9 cellular contexts compared by ENCODE assay signal in the genomic region with DNA sequence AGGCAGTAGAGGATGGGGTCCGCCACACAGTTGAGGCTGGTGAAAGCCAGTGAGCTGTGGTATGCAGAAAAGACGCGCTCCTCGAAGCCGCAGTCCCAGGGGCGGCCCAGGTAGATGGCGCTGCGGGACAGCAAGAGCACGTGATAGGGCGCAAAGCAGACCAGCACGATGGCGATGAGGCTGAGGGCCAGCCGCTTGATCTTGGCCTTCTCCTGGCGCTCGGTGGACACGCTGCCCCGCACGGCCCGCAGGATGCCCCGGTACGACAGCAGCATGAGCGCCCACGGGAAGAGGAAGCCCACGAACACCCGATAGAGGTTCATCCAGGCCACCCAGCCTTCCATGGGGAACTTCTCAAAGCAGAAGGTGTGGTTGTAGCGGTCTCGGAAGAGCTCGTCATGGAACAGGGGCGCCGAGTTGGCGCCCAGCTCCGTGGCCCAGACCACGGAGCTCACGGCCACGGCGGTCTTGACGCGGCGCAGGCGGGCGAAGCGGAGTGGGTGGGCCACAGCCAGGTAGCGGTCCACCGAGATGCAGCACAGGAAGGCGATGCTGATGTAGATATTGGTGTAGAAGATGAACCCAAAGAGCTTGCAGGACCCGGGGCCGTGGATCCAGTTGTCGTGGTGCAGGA. TPM values are rescaled to one million over a fixed set of nuclear protein-coding genes. Genes with fewer than 3 reads are reported as not detected.
DNase-seq lines count a peak whose midpoint lies in the region; ATAC-seq and TF ChIP-seq lines count a peak whose summit lies in the region.
"Had no signal": no experiment of that assay in that cellular context is flagged by ENCODE, and none has a peak within 500 bp of the region (broad histone marks: within the 10 kb centered on the region; RNA-seq: fewer than 3 reads in every experiment).

No MANE protein-coding gene starts in this region.

- peaks cover 35% of the 10 kb centered on the region for H3K27me3 Mint-ChIP-seq in CD8-positive, alpha-beta T cell (ENCODE audit: low read depth)

- no peak for TF ChIP-seq POLR2A in gastrocnemius medialis (IDR thresholded peaks at IDR 0.05)

- H3K27ac Mint-ChIP-seq in CD8-positive, alpha-beta T cell, result no peak overlapping the region
- H3K27ac Mint-ChIP-seq: stimulated activated naive B cell treated with anti-CD40 and anti-IgM and Interleukin-4, amounts not matched to agents 10 μg/mL and 1 μg/mL and 100 μg/mL, for 72 hours had no signal

- CTCF ChIA-PET in CD8-positive, alpha-beta T cell (lab: Charles Lee), result interaction anchor here (2.3 kb wide), 1 partner anchor 51 kb away, joined by 17 read pairs; no protein-coding TSS in a partner anchor

- no peak overlapping the region for H3K4me3 ChIP-seq in CD8-positive, alpha-beta T cell (ENCODE audit: low read depth, low read length)
- no peak overlapping the region for H3K4me3 ChIP-seq in gastrocnemius medialis

- POLR2A ChIA-PET in CD8-positive, alpha-beta T cell (lab: Charles Lee), result no interaction called here

- H3K4me3 Mint-ChIP-seq in CD8-positive, alpha-beta T cell, result no peak overlapping the region
- H3K4me3 Mint-ChIP-seq: stimulated activated naive B cell treated with anti-CD40 and anti-IgM and Interleukin-4, amounts not matched to agents 10 μg/mL and 1 μg/mL and 100 μg/mL, for 72 hours had no signal

- no peak overlapping the region for H3K27ac ChIP-seq in CD8-positive, alpha-beta T cell (ENCODE audit: low read depth, low read length)
- no peak overlapping the region for H3K27ac ChIP-seq in gastrocnemius medialis

- no peaks in the 10 kb centered on the region for H3K4me1 Mint-ChIP-seq in CD8-positive, alpha-beta T cell (ENCODE audit: low read depth)

- no peaks in the 10 kb centered on the region for H3K27me3 ChIP-seq in CD8-positive, alpha-beta T cell (ENCODE audit: insufficient read depth, low read length)
- H3K27me3 ChIP-seq in gastrocnemius medialis, result peaks cover 7 to 24% (median 7%) of the 10 kb centered on the region in 3 donors

- H3K4me1 ChIP-seq in CD8-positive, alpha-beta T cell (ENCODE audit: insufficient read depth, low read length), result no peaks in the 10 kb centered on the region
- H3K4me1 ChIP-seq in gastrocnemius medialis, result no peaks in the 10 kb centered on the region

- in situ Hi-C loops in G401 (cut with HindIII; ENCODE audit: low sequenced_read_pairs), result no loop called here
- in situ Hi-C loops in gastrocnemius medialis (cut with MboI; ENCODE audit: low sequenced_read_pairs in 4 of 4), result no loop called here

- H3K9me3 ChIP-seq in CD8-positive, alpha-beta T cell (ENCODE audit: low read length), result no peaks in the 10 kb centered on the region
- no peaks in the 10 kb centered on the region for H3K9me3 ChIP-seq in gastrocnemius medialis

- TF ChIP-seq CTCF in CD8-positive, alpha-beta T cell (IDR thresholded peaks at IDR 0.05), result peak; percentile 31
- no peak for TF ChIP-seq CTCF in gastrocnemius medialis (IDR thresholded peaks at IDR 0.05 in 4 of 5, conservative IDR thresholded peaks at IDR 0.05 in 1 of 5)

- DNase-seq in CD8-positive, alpha-beta T cell, result peak in 4 of 7 experiments; percentile 14 to 39 (median 22)
- DNase-seq in HuH-7.5 (ENCODE audit: low spot score) (peak; percentile 93), germinal center (ENCODE audit: low spot score) (peak; percentile 46), G401 (ENCODE audit: low spot score) (no peak), gastrocnemius medialis (no peak)
- peak; percentile 57 to 69 for DNase-seq in activated CD4-positive, alpha-beta T cell treated with anti-CD3 and anti-CD28 coated beads, Interleukin-2, amount 50 U/mL, for 48 hours
- peak; percentile 50 for DNase-seq in stimulated activated CD4-positive, alpha-beta T cell treated with anti-CD3 and anti-CD28 coated beads, Interleukin-1b, Interleukin-23, amount 100 ng/mL, for 48 hours
- DNase-seq: stimulated activated naive B cell treated with anti-CD40 and anti-IgM and Interleukin-4, amounts not matched to agents 10 μg/mL and 1 μg/mL and 100 μg/mL, for 72 hours had no signal

- no peaks in the 10 kb centered on the region for H3K9me3 Mint-ChIP-seq in CD8-positive, alpha-beta T cell

- H3K36me3 ChIP-seq in CD8-positive, alpha-beta T cell (ENCODE audit: insufficient read depth, low read length), result no peaks in the 10 kb centered on the region
- no peaks in the 10 kb centered on the region for H3K36me3 ChIP-seq in gastrocnemius medialis

- ATAC-seq in CD8-positive, alpha-beta T cell, result peak; percentile 63
- ATAC-seq in HG03280 (IDR thresholded peaks at IDR 0.05; ENCODE audit: unreplicated experiment) (no peak), gastrocnemius medialis (no peak)

- intact Hi-C loops in CD8-positive, alpha-beta T cell (cut with DNase I, micrococcal nuclease), result loop anchor here in 1 of 2 experiments (2.0 kb wide), 1 partner anchor 90 kb away; no protein-coding TSS in a partner anchor
- intact Hi-C loops in gastrocnemius medialis (cut with DNase I; ENCODE audit: low total_unique reads), result no loop called here

- no peaks in the 10 kb centered on the region for H3K36me3 Mint-ChIP-seq in CD8-positive, alpha-beta T cell

RNA-seq across cellular contexts. Expression of a gene that starts 6.5 kb away (rescaled TPM):
- total RNA-seq in CD8-positive, alpha-beta T cell, result 1 to 10 TPM; 5.6 to 5.7 TPM
- total RNA-seq in G401 (2014; rRNA removed; shearing (Covaris generic)), result 6.3 and 14.4 TPM in 2 replicates
- total RNA-seq in gastrocnemius medialis, result 10 to 100 TPM; 14.8 to 32.5 (median 20.3) TPM

RNA-seq across cellular contexts. Expression of a gene that starts 10.9 kb away (rescaled TPM):
- total RNA-seq in CD8-positive, alpha-beta T cell, result not detected
- 0.14 TPM in 1 of 2 replicates, not detected in the other for total RNA-seq in G401 (2014; rRNA removed; shearing (Covaris generic))
- 1 to 10 TPM in 3 of 4 donors, under 1 TPM in 1; 0.46 to 4.2 (median 2.2) TPM for total RNA-seq in gastrocnemius medialis

RNA-seq across cellular contexts. Expression of a gene that starts 48.1 kb away (rescaled TPM):
- 10 to 100 TPM; 24.0 to 26.5 TPM for total RNA-seq in CD8-positive, alpha-beta T cell
- total RNA-seq in G401 (2014; rRNA removed; shearing (Covaris generic)), result 34.5 and 52.9 TPM in 2 replicates
- total RNA-seq in gastrocnemius medialis, result 1 to 10 TPM; 3.0 to 6.7 (median 4.8) TPM

Comparison
In these comparisons a context has a peak if more than half of its experiments do, and no peak if none do; other contexts are left out.
1. DNase-seq: peak in CD8-positive, alpha-beta T cell (4 of 7), HuH-7.5 (single experiment), activated CD4-positive, alpha-beta T cell treated with anti-CD3 and anti-CD28 coated beads, Interleukin-2, amount 50 U/mL, for 48 hours (2 of 2), germinal center (single experiment) and stimulated activated CD4-positive, alpha-beta T cell treated with anti-CD3 and anti-CD28 coated beads, Interleukin-1b, Interleukin-23, amount 100 ng/mL, for 48 hours (single experiment); none in G401 (single experiment) and gastrocnemius medialis (0 of 2).